Comparison of ENCODE assay signal across 10 cellular contexts in genomic region chr12:97612075-97612474, GRCh38.
"Had no signal": no experiment of that assay in that cellular context is flagged by ENCODE, and none has a peak within 500 bp of the region (broad histone marks: within the 10 kb centered on the region; RNA-seq: fewer than 3 reads in every experiment).

No MANE protein-coding gene starts in this region.

- H3K27ac ChIP-seq: GM23248 had no signal

- H3K4me3 Mint-ChIP-seq: GM23338, H9, HFFc6 had no signal

- H3K4me1 ChIP-seq: HAP-1 had no signal

- H3K4me2 ChIP-seq: GM23338 had no signal

- FAIRE-seq: H54 had no signal

- H3K36me3 ChIP-seq: HAP-1 had no signal

- H2AFZ ChIP-seq: GM23248, GM23338 had no signal

- H3K4me3 ChIP-seq: GM23248, GM23338, HAP-1 had no signal

- DNase-seq: GM23248, GOT3, H7, H9, HCEC 1CT, HFFc6 had no signal

- ATAC-seq: GM23338, HCT116 had no signal

- H3K9ac ChIP-seq: GM23248 had no signal

- H3K27ac Mint-ChIP-seq: GM23338, HFFc6 had no signal

- H3K9me3 ChIP-seq: HAP-1 had no signal
